ENCODE assay signal across 1 cellular context in the genomic region with DNA sequence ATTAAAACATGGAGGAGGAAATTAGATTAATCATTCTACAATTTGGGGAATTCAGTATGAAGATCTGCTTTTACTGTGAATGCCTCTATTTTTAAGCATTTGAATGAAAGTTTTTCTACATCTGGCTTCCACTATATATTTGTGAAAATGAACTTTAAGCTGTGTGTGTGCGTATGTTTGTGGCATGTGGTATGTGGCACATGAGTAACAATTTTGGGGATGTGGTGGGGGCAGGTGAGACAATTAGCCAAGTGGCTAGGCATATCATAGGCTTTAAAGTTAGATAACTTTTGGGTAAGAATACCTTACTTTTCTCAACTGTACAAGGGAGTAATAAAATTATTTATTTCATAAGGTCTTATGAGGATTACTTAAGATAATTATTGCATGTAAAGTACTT.
TF ChIP-seq lines count a peak whose summit lies in the region.

No MANE protein-coding gene starts in this region.

TF ChIP-seq in WTC11, 78 proteins besides CTCF, POLR2A, EP300 and RAD21 (continued from another document):
- TF ChIP-seq, protein P1, sequence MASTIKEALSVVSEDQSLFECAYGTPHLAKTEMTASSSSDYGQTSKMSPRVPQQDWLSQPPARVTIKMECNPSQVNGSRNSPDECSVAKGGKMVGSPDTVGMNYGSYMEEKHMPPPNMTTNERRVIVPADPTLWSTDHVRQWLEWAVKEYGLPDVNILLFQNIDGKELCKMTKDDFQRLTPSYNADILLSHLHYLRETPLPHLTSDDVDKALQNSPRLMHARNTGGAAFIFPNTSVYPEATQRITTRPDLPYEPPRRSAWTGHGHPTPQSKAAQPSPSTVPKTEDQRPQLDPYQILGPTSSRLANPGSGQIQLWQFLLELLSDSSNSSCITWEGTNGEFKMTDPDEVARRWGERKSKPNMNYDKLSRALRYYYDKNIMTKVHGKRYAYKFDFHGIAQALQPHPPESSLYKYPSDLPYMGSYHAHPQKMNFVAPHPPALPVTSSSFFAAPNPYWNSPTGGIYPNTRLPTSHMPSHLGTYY (CRISPR knock-in tag; IDR thresholded peaks at IDR 0.05), result no peak
- no peak for TF ChIP-seq ELF4 (CRISPR knock-in tag; IDR thresholded peaks at IDR 0.05; ENCODE audit: low read depth)
- TF ChIP-seq, protein P2, sequence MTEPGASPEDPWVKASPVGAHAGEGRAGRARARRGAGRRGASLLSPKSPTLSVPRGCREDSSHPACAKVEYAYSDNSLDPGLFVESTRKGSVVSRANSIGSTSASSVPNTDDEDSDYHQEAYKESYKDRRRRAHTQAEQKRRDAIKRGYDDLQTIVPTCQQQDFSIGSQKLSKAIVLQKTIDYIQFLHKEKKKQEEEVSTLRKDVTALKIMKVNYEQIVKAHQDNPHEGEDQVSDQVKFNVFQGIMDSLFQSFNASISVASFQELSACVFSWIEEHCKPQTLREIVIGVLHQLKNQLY (CRISPR knock-in tag; IDR thresholded peaks at IDR 0.05), result no peak
- TF ChIP-seq MYBL2 (CRISPR knock-in tag; IDR thresholded peaks at IDR 0.05), result no peak
- TF ChIP-seq FOXP1 (CRISPR knock-in tag; IDR thresholded peaks at IDR 0.05; ENCODE audit: borderline replicate concordance), result no peak
- TF ChIP-seq SP1 (CRISPR knock-in tag; conservative IDR thresholded peaks at IDR 0.05), result no peak
TF ChIP-seq in WTC11: peak in this region for 0.
